In the genomic region with DNA sequence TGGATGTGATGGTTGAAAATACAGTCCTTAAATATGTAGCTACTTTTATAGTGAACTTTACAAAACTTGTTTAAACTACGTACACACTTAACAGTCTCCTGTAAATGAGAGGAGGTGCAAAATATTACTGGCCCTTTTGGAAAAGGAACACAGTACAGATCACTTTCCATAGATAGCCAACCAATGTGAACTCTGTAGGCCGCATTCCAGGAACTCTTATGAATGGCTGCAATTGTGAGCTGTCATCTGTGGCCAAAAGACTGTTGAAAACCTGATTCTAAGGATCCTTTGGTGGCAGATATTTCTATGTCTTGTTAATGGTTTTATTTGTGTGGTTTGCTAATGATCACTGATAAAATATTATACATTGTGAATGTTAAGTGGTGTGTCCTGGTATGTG, we compare ENCODE assay signal across 8 cellular contexts. TPM values are rescaled to one million over a fixed set of nuclear protein-coding genes. Genes with fewer than 3 reads are reported as not detected.
A peak's percentile ranks its signal among the peaks of the same experiment; 100 is the strongest.
DNase-seq lines count a peak whose midpoint lies in the region; ATAC-seq and TF ChIP-seq lines count a peak whose summit lies in the region.

No MANE protein-coding gene starts in this region.

- H2AFZ ChIP-seq in OCI-LY1 (ENCODE audit: low read length): no peak overlapping the region

- H3K4me1 Mint-ChIP-seq in natural killer cell: peaks cover 77 to 82% of the 10 kb centered on the region in 2 donors

- H3K27ac Mint-ChIP-seq in natural killer cell: peak overlapping the region in 1 of 2 donors; percentile 57

- H4K20me1 ChIP-seq in DOHH2 (ENCODE audit: control insufficient read depth, insufficient read depth, low read depth, low read length) (peaks cover 51% of the 10 kb centered on the region), OCI-LY1 (ENCODE audit: insufficient read depth, low read length) (peaks cover 11% of the 10 kb centered on the region)

- no peaks in the 10 kb centered on the region for H3K9me3 Mint-ChIP-seq in natural killer cell

- H3K27me3 ChIP-seq in DOHH2 (ENCODE audit: control insufficient read depth, low read length) (no peaks in the 10 kb centered on the region), OCI-LY1 (ENCODE audit: insufficient read depth, low read length) (no peaks in the 10 kb centered on the region), duodenal mucosa (ENCODE audit: control insufficient read depth in 1 of 2, insufficient read depth in 2 of 2, low read length in 2 of 2) (no peaks in the 10 kb centered on the region)

- H3K9me3 ChIP-seq in DOHH2 (ENCODE audit: control insufficient read depth, insufficient read depth, low read length) (no peaks in the 10 kb centered on the region), OCI-LY1 (ENCODE audit: low read length) (no peaks in the 10 kb centered on the region), duodenal mucosa (ENCODE audit: control insufficient read depth in 1 of 2, low read length in 2 of 2) (no peaks in the 10 kb centered on the region)

- intact Hi-C loops in natural killer cell (cut with micrococcal nuclease): no loop called here

- H3K27ac ChIP-seq in DOHH2 (ENCODE audit: low read depth, low read length) (no peak overlapping the region), OCI-LY1 (ENCODE audit: low read depth, low read length, poor library complexity, severe bottlenecking) (no peak overlapping the region), duodenal mucosa (ENCODE audit: low read depth, low read length) (no peak overlapping the region)

- no peak overlapping the region for H3K9ac ChIP-seq in OCI-LY1 (ENCODE audit: low read length)
- H3K9ac ChIP-seq in duodenal mucosa (ENCODE audit: low read depth in 1 of 2, low read length in 2 of 2): no peak overlapping the region

- H3F3A ChIP-seq in DOHH2 (ENCODE audit: control insufficient read depth, insufficient read depth) (no peaks in the 10 kb centered on the region), OCI-LY1 (ENCODE audit: insufficient read depth, low read length) (peaks cover 3% of the 10 kb centered on the region; the same call in 1 of the 2 replicates)

- peak overlapping the region; percentile 98 for H3K4me3 ChIP-seq in DOHH2 (ENCODE audit: low read length)
- H3K4me3 ChIP-seq in OCI-LY1 (ENCODE audit: low read depth, low read length, poor library complexity, severe bottlenecking): peak overlapping the region; percentile 94
- H3K4me3 ChIP-seq in duodenal mucosa (ENCODE audit: low read depth in 1 of 2, low read length in 2 of 2): peak overlapping the region; percentile 94 to 99

- no peak for TF ChIP-seq CTCF in DOHH2 (IDR thresholded peaks at IDR 0.05; ENCODE audit: low read depth, low read length, poor library complexity, severe bottlenecking)
- no peak for TF ChIP-seq CTCF in OCI-LY1 (IDR thresholded peaks at IDR 0.05; ENCODE audit: low read length)
- TF ChIP-seq CTCF in natural killer cell (IDR thresholded peaks at IDR 0.05): no peak

- H3K36me3 ChIP-seq in DOHH2 (ENCODE audit: control insufficient read depth, low read length) (peaks cover 84% of the 10 kb centered on the region), OCI-LY1 (ENCODE audit: insufficient read depth, low read length) (peaks cover 41% of the 10 kb centered on the region), duodenal mucosa (ENCODE audit: control insufficient read depth in 1 of 2, insufficient read depth in 2 of 2, low read length in 2 of 2) (peaks cover 3 to 4% of the 10 kb centered on the region in 2 donors)

- H3K4me1 ChIP-seq in DOHH2 (ENCODE audit: control insufficient read depth, low read length): peaks cover 28% of the 10 kb centered on the region
- peaks cover 45% of the 10 kb centered on the region for H3K4me1 ChIP-seq in OCI-LY1 (ENCODE audit: insufficient read depth, low read length, severe bottlenecking)
- peaks cover 22 to 42% of the 10 kb centered on the region in 2 donors for H3K4me1 ChIP-seq in duodenal mucosa (ENCODE audit: control insufficient read depth in 1 of 2, insufficient read depth in 2 of 2, low read length in 2 of 2)

- peak overlapping the region; percentile 92 for H3K4me3 Mint-ChIP-seq in natural killer cell

- H3K36me3 Mint-ChIP-seq in natural killer cell: no peaks in the 10 kb centered on the region

- ATAC-seq in natural killer cell (no peak), HG02840 (IDR thresholded peaks at IDR 0.05; ENCODE audit: low FRiP score, unreplicated experiment) (no peak), HG03457 (IDR thresholded peaks at IDR 0.05; ENCODE audit: unreplicated experiment) (no peak)

- H3K4me2 ChIP-seq in DOHH2 (ENCODE audit: low read length) (peak overlapping the region; percentile 87), OCI-LY1 (ENCODE audit: low read length) (peak overlapping the region; percentile 87)

- H3K9me2 ChIP-seq in DOHH2 (replicated peaks; ENCODE audit: control insufficient read depth, low read length) (no peaks in the 10 kb centered on the region), OCI-LY1 (ENCODE audit: low read depth, low read length) (no peaks in the 10 kb centered on the region)

- no peaks in the 10 kb centered on the region for H3K27me3 Mint-ChIP-seq in natural killer cell (ENCODE audit: low read depth in 2 of 2)

- H3K79me2 ChIP-seq in DOHH2 (ENCODE audit: control insufficient read depth, low read length) (peaks cover 100% of the 10 kb centered on the region), OCI-LY1 (ENCODE audit: insufficient read depth, low read length) (peaks cover 98% of the 10 kb centered on the region)

- DNase-seq in natural killer cell (no peak), mucosa of gallbladder (ENCODE audit: low spot score) (no peak), hepatic stellate cell (ENCODE audit: low spot score) (no peak)

RNA-seq across cellular contexts. Expression of a gene that starts 6.2 kb away (rescaled TPM):
- total RNA-seq in natural killer cell (10 to 100 TPM; 50.1 to 66.3 (median 63.0) TPM), mucosa of gallbladder (25.6 TPM)
